Comparison of ENCODE assay signal across 8 cellular contexts in genomic region chr7:133081119-133081604, GRCh38. TPM values are rescaled to one million over a fixed set of nuclear protein-coding genes. Genes with fewer than 3 reads are reported as not detected.
A peak's percentile ranks its signal among the peaks of the same experiment; 100 is the strongest.
DNase-seq lines count a peak whose midpoint lies in the region; ATAC-seq and TF ChIP-seq lines count a peak whose summit lies in the region.

No MANE protein-coding gene starts in this region.

- H3K36me3 ChIP-seq in GM06990 (ENCODE audit: control insufficient read depth, insufficient read depth, low read length), result no peaks in the 10 kb centered on the region; the same call in none of the 2 replicates
- no peaks in the 10 kb centered on the region for H3K36me3 ChIP-seq in Peyer's patch
- no peaks in the 10 kb centered on the region for H3K36me3 ChIP-seq in right lobe of liver
- no peaks in the 10 kb centered on the region for H3K36me3 ChIP-seq in thymus (ENCODE audit: control insufficient read depth, insufficient read depth)

- H3K27ac ChIP-seq in Peyer's patch, result peak overlapping the region; percentile 78 to 84 (median 82)
- H3K27ac ChIP-seq in caudate nucleus (ENCODE audit: low read depth, low read length), result peak overlapping the region; percentile 87
- peak overlapping the region; percentile 55 to 69 (median 57) for H3K27ac ChIP-seq in right lobe of liver
- no peak overlapping the region for H3K27ac ChIP-seq in thymus (ENCODE audit: low read depth)

- H3K27me3 ChIP-seq in GM06990 (replicated peaks; ENCODE audit: control insufficient read depth, insufficient read depth, low read length) (no peaks in the 10 kb centered on the region), Peyer's patch (no peaks in the 10 kb centered on the region), right lobe of liver (no peaks in the 10 kb centered on the region), thymus (ENCODE audit: control insufficient read depth, insufficient read depth) (no peaks in the 10 kb centered on the region)

- 2% methylated on average over 7 of the region's 8 CpGs for WGBS in right lobe of liver (ENCODE audit: insufficient coverage, low coverage, low lambda C conversion rate, missing lambda C conversion rate)
- 15% methylated on average over 8 of the region's 8 CpGs for WGBS in thymus

- ATAC-seq in right lobe of liver, result peak in 3 of 4 donors; percentile 10 to 30 (median 27)
- ATAC-seq in activated CD4-positive, CD25-positive, alpha-beta regulatory T cell treated with anti-CD3 and anti-CD28 coated beads, Interleukin-2, amount 50 U/mL, for 24 hours, result no peak

- intact Hi-C loops in right lobe of liver (cut with DNase I), result no loop called here

- TF ChIP-seq POLR2A in Peyer's patch (IDR thresholded peaks at IDR 0.05), result no peak
- TF ChIP-seq POLR2A in right lobe of liver (IDR thresholded peaks at IDR 0.05), result no peak

- peaks cover 0 to 16% (median 0%) of the 10 kb centered on the region in 4 donors for H3K4me1 ChIP-seq in Peyer's patch
- peaks cover 0 to 21% (median 1%) of the 10 kb centered on the region in 4 donors for H3K4me1 ChIP-seq in right lobe of liver
- H3K4me1 ChIP-seq in thymus (ENCODE audit: control insufficient read depth, insufficient read depth, low read length), result peaks cover 7% of the 10 kb centered on the region

- TF ChIP-seq CTCF in GM06990 (IDR thresholded peaks at IDR 0.05; ENCODE audit: insufficient read depth, low read length, poor library complexity, severe bottlenecking), result no peak
- no peak for TF ChIP-seq CTCF in Peyer's patch (IDR thresholded peaks at IDR 0.05)
- TF ChIP-seq CTCF in right lobe of liver (IDR thresholded peaks at IDR 0.05), result no peak

- H3K4me3 ChIP-seq in GM06990 (replicated peaks; ENCODE audit: low read depth, low read length) (peak overlapping the region; percentile 97), Peyer's patch (peak overlapping the region; percentile 72 to 85 (median 78)), right lobe of liver (peak overlapping the region; percentile 73 to 96 (median 88)), thymus (ENCODE audit: low read length) (peak overlapping the region; percentile 61)

- DNase-seq in GM06990 (ENCODE audit: extremely low read depth, insufficient read length) (no peak), Peyer's patch (peak in 1 of 3 donors; percentile 54), caudate nucleus (lab: John Stamatoyannopoulos, UW) (peak in 4 of 61 donors; percentile 7 to 37 (median 28)), right lobe of liver (peak in 2 of 3 donors; percentile 30 to 52), anterior cingulate cortex (lab: John Stamatoyannopoulos, UW) (no peak), amniotic stem cell (lab: John Stamatoyannopoulos, UW) (no peak)

- H3K9me3 ChIP-seq in Peyer's patch, result no peaks in the 10 kb centered on the region
- no peaks in the 10 kb centered on the region for H3K9me3 ChIP-seq in right lobe of liver
- no peaks in the 10 kb centered on the region for H3K9me3 ChIP-seq in thymus (ENCODE audit: control insufficient read depth)

RNA-seq across cellular contexts. Expression of gene CHCHD3, which starts 0.7 kb away (rescaled TPM):
- total RNA-seq in Peyer's patch, result 100 to 1,000 TPM in 1 of 4 donors, 10 to 100 TPM in 3; 53.9 to 114 (median 84.0) TPM
- 10 to 100 TPM; 16.5 to 42.6 (median 21.6) TPM for total RNA-seq in right lobe of liver
- 22.5 TPM for polyA plus RNA-seq in thymus

Comparison
In these comparisons a context has a peak if more than half of its experiments do, and no peak if none do; other contexts are left out.
1. DNase-seq: peak in right lobe of liver (2 of 3); none in GM06990 (single experiment), anterior cingulate cortex (0 of 58) and amniotic stem cell (single experiment).
2. ATAC-seq: peak in right lobe of liver (3 of 4); none in activated CD4-positive, CD25-positive, alpha-beta regulatory T cell treated with anti-CD3 and anti-CD28 coated beads, Interleukin-2, amount 50 U/mL, for 24 hours (0 of 2).
3. Peak in every context shown above with its lines, with median percentiles within 50 percentile points of each other: H3K4me3 ChIP-seq.